Comparison of ENCODE assay signal across 11 cellular contexts in the genomic region with DNA sequence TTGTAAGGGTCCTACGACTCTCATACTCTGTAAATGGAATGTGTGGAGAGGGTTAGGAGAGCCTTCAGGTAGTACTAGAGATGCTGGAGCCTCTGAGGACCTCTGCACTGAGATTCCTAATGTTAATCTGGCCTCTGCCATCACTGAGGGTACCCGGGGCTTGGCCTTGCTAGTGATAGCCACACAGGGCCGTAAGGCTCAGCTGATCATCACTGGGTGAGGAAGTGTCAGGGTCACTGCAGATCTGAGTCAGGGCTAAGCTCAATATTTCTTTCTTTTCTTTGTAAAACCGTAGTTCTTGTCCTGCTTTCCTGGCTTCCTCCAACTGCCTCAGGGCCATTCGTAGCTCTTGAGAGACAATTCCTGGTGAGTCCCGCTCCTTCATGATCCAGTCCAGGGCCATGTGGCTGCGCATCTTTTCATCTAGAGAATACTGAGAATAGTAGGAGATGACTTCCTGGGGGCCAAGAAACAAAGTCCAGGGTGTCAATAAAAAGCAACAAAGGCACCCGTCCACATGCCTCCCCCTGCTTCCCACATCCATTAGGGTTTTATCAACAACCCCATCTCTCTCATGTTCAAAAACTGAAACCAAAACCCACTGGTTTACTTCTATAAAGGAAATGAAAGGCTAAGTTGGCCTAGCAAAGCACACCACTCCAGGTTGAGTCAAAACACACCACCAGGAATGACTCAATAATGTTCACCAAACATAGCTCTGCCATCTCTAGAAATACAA. TPM values are rescaled to one million over a fixed set of nuclear protein-coding genes. Genes with fewer than 3 reads are reported as not detected.
DNase-seq lines count a peak whose midpoint lies in the region; ATAC-seq and TF ChIP-seq lines count a peak whose summit lies in the region.
"Had no signal": no experiment of that assay in that cellular context is flagged by ENCODE, and none has a peak within 500 bp of the region (broad histone marks: within the 10 kb centered on the region; RNA-seq: fewer than 3 reads in every experiment).

No MANE protein-coding gene starts in this region.

- H3K27me3 ChIP-seq in tibial nerve (no peaks in the 10 kb centered on the region), BE2C (no peaks in the 10 kb centered on the region)
- H3K27me3 ChIP-seq: neutrophil had no signal

- peaks cover 0 to 22% (median 0%) of the 10 kb centered on the region in 4 donors for H3K4me1 ChIP-seq in tibial nerve
- H3K4me1 ChIP-seq in BE2C = no peaks in the 10 kb centered on the region

- no peaks in the 10 kb centered on the region for H3K9me3 ChIP-seq in tibial nerve
- H3K9me3 ChIP-seq in BE2C = no peaks in the 10 kb centered on the region
- H3K9me3 ChIP-seq: neutrophil had no signal

- H3K36me3 ChIP-seq in tibial nerve = no peaks in the 10 kb centered on the region
- no peaks in the 10 kb centered on the region for H3K36me3 ChIP-seq in BE2C
- H3K36me3 ChIP-seq: neutrophil had no signal

- WGBS in tibial nerve, 2 donors = 87 to 91% methylated on average over 8 of the region's 8 CpGs

- peak; percentile 82 to 93 for ATAC-seq in activated CD4-positive, CD25-positive, alpha-beta regulatory T cell treated with anti-CD3 and anti-CD28 coated beads, Interleukin-2, amount 50 U/mL, for 24 hours
- peak; percentile 94 for ATAC-seq in HG03575 (IDR thresholded peaks at IDR 0.05; ENCODE audit: extremely low read depth, insufficient number of reproducible peaks, low FRiP score, unreplicated experiment)
- ATAC-seq: Panc1 had no signal

- no peak overlapping the region for H3K27ac ChIP-seq in tibial nerve
- H3K27ac ChIP-seq: neutrophil had no signal

- TF ChIP-seq CTCF in foreskin fibroblast (IDR thresholded peaks at IDR 0.05; ENCODE audit: low read depth, low read length) (no peak), tibial nerve (IDR thresholded peaks at IDR 0.05) (no peak), BE2C (IDR thresholded peaks at IDR 0.05; ENCODE audit: low read depth, low read length) (no peak)

- TF ChIP-seq EP300 in tibial nerve (IDR thresholded peaks at IDR 0.05) = no peak

- no peak for TF ChIP-seq POLR2A in tibial nerve (IDR thresholded peaks at IDR 0.05)

- no peak overlapping the region for H3K4me3 ChIP-seq in foreskin fibroblast (ENCODE audit: low read depth in 1 of 2, low read length in 2 of 2)
- no peak overlapping the region for H3K4me3 ChIP-seq in tibial nerve
- no peak overlapping the region for H3K4me3 ChIP-seq in BE2C (ENCODE audit: low read depth, low read length)

- no peak for DNase-seq in activated CD4-positive, CD25-positive, alpha-beta regulatory T cell (lab: John Stamatoyannopoulos, UW)
- peak; percentile 40 for DNase-seq in H4 (ENCODE audit: low spot score)
- DNase-seq in stimulated activated CD4-positive, alpha-beta T cell treated with anti-CD3 and anti-CD28 coated beads, Interleukin-2, amount 100 ng/mL, for 24 hours = peak; percentile 21 to 22
- DNase-seq in foreskin fibroblast = no peak
- DNase-seq in tibial nerve (ENCODE audit: low spot score in 2 of 2) = no peak
- DNase-seq in BE2C = no peak

RNA-seq across cellular contexts. Expression of gene LIX1, which starts 47.7 kb away (rescaled TPM):
- 0.12 TPM in 1 of 2 replicates, not detected in the other for total RNA-seq in H4 (2014; rRNA removed; shearing (Covaris generic))
- total RNA-seq in tibial nerve = under 1 TPM in 2 of 4 donors, not detected in 2; under 0.01 TPM
- 2.0 TPM for polyA plus RNA-seq in BE2C (2012; ENCODE audit: insufficient read depth, insufficient read length, low read depth)
- total RNA-seq: A172 had no signal

Comparison
In these comparisons a context has a peak if more than half of its experiments do, and no peak if none do; other contexts are left out.
1. DNase-seq: peak in H4 (single experiment) and stimulated activated CD4-positive, alpha-beta T cell treated with anti-CD3 and anti-CD28 coated beads, Interleukin-2, amount 100 ng/mL, for 24 hours (2 of 2); none in activated CD4-positive, CD25-positive, alpha-beta regulatory T cell (0 of 4), foreskin fibroblast (0 of 2), tibial nerve (0 of 2) and BE2C (single experiment).